In the genomic region with DNA sequence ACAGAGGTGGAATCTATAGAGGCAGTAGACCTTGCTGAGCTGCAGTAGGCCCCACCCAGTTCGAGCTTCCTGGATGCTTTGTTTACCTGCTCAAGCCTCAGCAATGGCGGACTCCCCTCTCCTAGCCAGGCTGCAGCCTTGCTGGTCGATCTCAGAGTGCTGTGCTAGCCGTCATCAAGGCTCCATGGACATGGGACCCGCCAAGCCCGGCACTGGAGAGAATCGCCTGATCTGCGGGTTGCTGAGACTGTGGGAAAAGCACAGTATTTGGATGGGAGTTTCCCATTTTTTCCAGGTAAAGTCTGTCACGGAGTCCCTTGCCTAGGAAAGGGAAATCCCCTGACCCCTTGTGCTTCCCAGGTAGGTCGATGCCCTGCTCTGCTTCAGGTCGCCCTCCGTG, we compare ENCODE assay signal across 14 cellular contexts.
"Had no signal": no experiment of that assay in that cellular context is flagged by ENCODE, and none has a peak within 500 bp of the region (broad histone marks: within the 10 kb centered on the region; RNA-seq: fewer than 3 reads in every experiment).

No MANE protein-coding gene starts in this region.

- DNase-seq: activated CD4-positive, alpha-beta T cell treated with anti-CD3 and anti-CD28 coated beads, Interleukin-2, amount 10 ng/mL, durations not matched to agents 24 days and 14 days; activated CD8-positive, alpha-beta T cell treated with anti-CD3 and anti-CD28 coated beads, Interleukin-2, amount 10 ng/mL, durations not matched to agents 7 days and 5 days; activated naive CD4-positive, alpha-beta T cell treated with anti-CD3 and anti-CD28 coated beads for 36 hours; activated T-cell treated with anti-CD3 and anti-CD28 coated beads, Interleukin-2, amount 50 U/mL, for 4 hours; body of pancreas; endodermal cell; foreskin keratinocyte; lower lobe of right lung; naive thymus-derived CD8-positive, alpha-beta T cell; stimulated activated CD4-positive, alpha-beta T cell treated with anti-CD3 and anti-CD28 coated beads, Interleukin-2, amount 100 ng/mL, for 24 hours; stimulated activated naive CD8-positive, alpha-beta T cell treated with anti-CD3 and anti-CD28 coated beads, Interleukin-15, Interleukin-2, amounts not matched to agents 100 U/mL and 50 U/mL, for 24 hours; substantia nigra; tibial artery; uterus had no signal

- H3K4me3 Mint-ChIP-seq: activated CD4-positive, alpha-beta T cell treated with anti-CD3 and anti-CD28 coated beads, Interleukin-2, amount 10 ng/mL, durations not matched to agents 24 days and 14 days; activated CD8-positive, alpha-beta T cell treated with anti-CD3 and anti-CD28 coated beads, Interleukin-2, amount 10 ng/mL, durations not matched to agents 7 days and 5 days; activated naive CD4-positive, alpha-beta T cell treated with anti-CD3 and anti-CD28 coated beads for 36 hours; activated T-cell treated with anti-CD3 and anti-CD28 coated beads, Interleukin-2, amount 50 U/mL, for 4 hours; endodermal cell; naive thymus-derived CD8-positive, alpha-beta T cell had no signal

- H3K4me1 Mint-ChIP-seq: activated CD4-positive, alpha-beta T cell treated with anti-CD3 and anti-CD28 coated beads, Interleukin-2, amount 10 ng/mL, durations not matched to agents 24 days and 14 days; endodermal cell; naive thymus-derived CD8-positive, alpha-beta T cell had no signal

- H3K27ac Mint-ChIP-seq: activated CD4-positive, alpha-beta T cell treated with anti-CD3 and anti-CD28 coated beads, Interleukin-2, amount 10 ng/mL, durations not matched to agents 24 days and 14 days; activated CD8-positive, alpha-beta T cell treated with anti-CD3 and anti-CD28 coated beads, Interleukin-2, amount 10 ng/mL, durations not matched to agents 7 days and 5 days; activated naive CD4-positive, alpha-beta T cell treated with anti-CD3 and anti-CD28 coated beads for 36 hours; endodermal cell; naive thymus-derived CD8-positive, alpha-beta T cell had no signal

- H3K27me3 Mint-ChIP-seq: activated CD4-positive, alpha-beta T cell treated with anti-CD3 and anti-CD28 coated beads, Interleukin-2, amount 10 ng/mL, durations not matched to agents 24 days and 14 days; naive thymus-derived CD8-positive, alpha-beta T cell had no signal
